ENCODE assay signal across 1 cellular context in genomic region chr15:88509964-88510363, GRCh38.
TF ChIP-seq lines count a peak whose summit lies in the region.

No MANE protein-coding gene starts in this region.

TF ChIP-seq in GM12878, 131 proteins besides CTCF, POLR2A, EP300 and RAD21:
- TF ChIP-seq E4F1 (IDR thresholded peaks at IDR 0.05; ENCODE audit: borderline replicate concordance, partially characterized antibody) (no peak), ATF2 (IDR thresholded peaks at IDR 0.05; ENCODE audit: low read length) (no peak), BHLHE40 (IDR thresholded peaks at IDR 0.05; ENCODE audit: borderline replicate concordance in 1 of 2, low read depth in 2 of 2, low read length in 1 of 2) (no peak), SPI1 (IDR thresholded peaks at IDR 0.05; ENCODE audit: borderline replicate concordance, insufficient read depth, low read depth, low read length) (no peak), NFXL1 (IDR thresholded peaks at IDR 0.05; ENCODE audit: borderline replicate concordance) (no peak), IRF5 (IDR thresholded peaks at IDR 0.05; ENCODE audit: borderline replicate concordance) (no peak), SRF (IDR thresholded peaks at IDR 0.05; ENCODE audit: low read depth in 2 of 2, low read length in 2 of 2) (no peak), FOXK2 (IDR thresholded peaks at IDR 0.05) (no peak)
